In the genomic region with DNA sequence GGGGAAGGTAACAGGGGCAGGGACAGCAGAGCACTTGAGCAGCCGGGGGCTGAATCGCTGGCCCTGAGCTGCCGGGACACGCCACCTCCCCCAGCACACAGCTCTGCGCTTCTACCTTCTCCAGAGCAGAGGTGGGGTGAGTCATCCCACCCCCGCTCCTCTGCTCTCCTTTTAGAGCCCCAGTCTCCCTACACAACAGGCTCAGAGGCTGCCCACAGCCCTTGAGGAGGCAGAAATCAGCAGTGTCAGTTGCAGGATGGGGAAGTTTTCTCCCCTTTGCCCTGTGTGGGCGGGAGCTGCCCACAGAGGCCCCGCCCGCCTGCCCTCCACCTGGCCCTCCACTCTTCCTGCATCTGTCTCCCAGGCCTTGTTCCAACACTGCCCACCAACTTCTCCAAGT, we compare ENCODE assay signal across 9 cellular contexts.
DNase-seq lines count a peak whose midpoint lies in the region; ATAC-seq and TF ChIP-seq lines count a peak whose summit lies in the region.
"Had no signal": no experiment of that assay in that cellular context is flagged by ENCODE, and none has a peak within 500 bp of the region (broad histone marks: within the 10 kb centered on the region; RNA-seq: fewer than 3 reads in every experiment).

No MANE protein-coding gene starts in this region.

- no peaks in the 10 kb centered on the region for H3K9me3 ChIP-seq in OCI-LY3 (ENCODE audit: insufficient read depth, low read length)

- no peak overlapping the region for H2AFZ ChIP-seq in OCI-LY3 (ENCODE audit: low read depth, low read length)
- H2AFZ ChIP-seq: parathyroid adenoma had no signal

- peaks cover 3% of the 10 kb centered on the region for H3K36me3 ChIP-seq in OCI-LY3 (replicated peaks; ENCODE audit: low read depth, low read length)

- TF ChIP-seq CTCF in OCI-LY3 (IDR thresholded peaks at IDR 0.05; ENCODE audit: low read depth, low read length), result no peak

- intact Hi-C loops in left colon (cut with DNase I, micrococcal nuclease), result no loop called here

- no peak overlapping the region for H3K27ac ChIP-seq in OCI-LY3 (ENCODE audit: low read length)
- H3K27ac ChIP-seq: parathyroid adenoma had no signal

- ATAC-seq in GM18511 (IDR thresholded peaks at IDR 0.05; ENCODE audit: unreplicated experiment) (peak; percentile 67), HG02798 (IDR thresholded peaks at IDR 0.05; ENCODE audit: poor library complexity, unreplicated experiment) (peak; percentile 65), left colon (peak; percentile 88)

- H3K27me3 ChIP-seq in OCI-LY3 (ENCODE audit: low read depth, low read length), result no peaks in the 10 kb centered on the region; the same call in 1 of the 2 replicates

- H3K4me2 ChIP-seq in OCI-LY3 (ENCODE audit: low read length), result peak overlapping the region; percentile 31; the same call in 1 of the 2 replicates

- H3K9ac ChIP-seq in OCI-LY3 (ENCODE audit: low read length), result no peak overlapping the region
- H3K9ac ChIP-seq: parathyroid adenoma had no signal

- H3K4me3 ChIP-seq in OCI-LY3 (ENCODE audit: low read length), result no peak overlapping the region

- no peaks in the 10 kb centered on the region for H4K20me1 ChIP-seq in OCI-LY3 (ENCODE audit: insufficient read depth, low read length)

- peaks cover 31% of the 10 kb centered on the region for H3K4me1 ChIP-seq in OCI-LY3 (ENCODE audit: low read length)
- H3K4me1 ChIP-seq: parathyroid adenoma had no signal

- no peaks in the 10 kb centered on the region for H3K79me2 ChIP-seq in OCI-LY3 (ENCODE audit: low read length)
- H3K79me2 ChIP-seq: parathyroid adenoma had no signal

- DNase-seq in activated effector memory CD4-positive, alpha-beta T cell treated with Interleukin-2 at 50 U/mL for 16 hours, result peak; percentile 33
- DNase-seq in left colon, result no peak
- peak; percentile 43 to 71 for DNase-seq in stimulated activated CD8-positive, alpha-beta memory T cell treated with anti-CD3 and anti-CD28 coated beads, Interleukin-4, amount 100 ng/mL, for 4 hours (ENCODE audit: low read depth in 2 of 2, low spot score in 1 of 2)
- no peak for DNase-seq in NCI-H345 (lab: John Stamatoyannopoulos, UW)
- DNase-seq in NCI-H774 (lab: John Stamatoyannopoulos, UW), result no peak

Comparison
In these comparisons a context has a peak if more than half of its experiments do, and no peak if none do; other contexts are left out.
1. DNase-seq: peak in activated effector memory CD4-positive, alpha-beta T cell treated with Interleukin-2 at 50 U/mL for 16 hours (single experiment) and stimulated activated CD8-positive, alpha-beta memory T cell treated with anti-CD3 and anti-CD28 coated beads, Interleukin-4, amount 100 ng/mL, for 4 hours (2 of 2); none in left colon (0 of 2), NCI-H345 (single experiment) and NCI-H774 (single experiment).
2. Peak in every context shown above with its lines, with median percentiles within 50 percentile points of each other: ATAC-seq.